In genomic region chr16:8547756-8548155, GRCh38 we compare ENCODE assay signal across 25 cellular contexts. TPM values are rescaled to one million over a fixed set of nuclear protein-coding genes. Genes with fewer than 3 reads are reported as not detected.
DNase-seq lines count a peak whose midpoint lies in the region; ATAC-seq and TF ChIP-seq lines count a peak whose summit lies in the region.
"Had no signal": no experiment of that assay in that cellular context is flagged by ENCODE, and none has a peak within 500 bp of the region (broad histone marks: within the 10 kb centered on the region; RNA-seq: fewer than 3 reads in every experiment).

No MANE protein-coding gene starts in this region.

- no peaks in the 10 kb centered on the region for H3K4me1 Mint-ChIP-seq in stimulated activated effector memory CD8-positive, alpha-beta T cell treated with anti-CD3 and anti-CD28 coated beads, Interleukin-12 subunit alpha, Interleukin-12 subunit beta, amount 100 ng/mL, for 72 hours
- H3K4me1 Mint-ChIP-seq in CD8-positive, alpha-beta T cell (ENCODE audit: low read depth), result no peaks in the 10 kb centered on the region
- H3K4me1 Mint-ChIP-seq: CD14-positive monocyte had no signal

- no peak overlapping the region for H3K4me3 ChIP-seq in Peyer's patch
- H3K4me3 ChIP-seq in liver (ENCODE audit: low read depth in 1 of 3, low read length in 3 of 3), result no peak overlapping the region
- H3K4me3 ChIP-seq in CD8-positive, alpha-beta T cell (ENCODE audit: low read depth, low read length), result no peak overlapping the region
- H3K4me3 ChIP-seq: BLaER1 treated with 17β-estradiol and CSF1 and Interleukin-3, amounts not matched to agents 10 nM and 100 nM; GM23338 had no signal

- TF ChIP-seq CTCF in Peyer's patch (IDR thresholded peaks at IDR 0.05) (no peak), liver (IDR thresholded peaks at IDR 0.05; ENCODE audit: low read depth, low read length, missing input control) (no peak)
- TF ChIP-seq CTCF in CD8-positive, alpha-beta T cell (IDR thresholded peaks at IDR 0.05), result no peak

- H3K36me3 Mint-ChIP-seq in stimulated activated effector memory CD8-positive, alpha-beta T cell treated with anti-CD3 and anti-CD28 coated beads, Interleukin-12 subunit alpha, Interleukin-12 subunit beta, amount 100 ng/mL, for 72 hours, result no peaks in the 10 kb centered on the region
- no peaks in the 10 kb centered on the region for H3K36me3 Mint-ChIP-seq in CD8-positive, alpha-beta T cell
- H3K36me3 Mint-ChIP-seq: CD14-positive monocyte had no signal

- no peak overlapping the region for H3K4me3 Mint-ChIP-seq in stimulated activated effector memory CD8-positive, alpha-beta T cell treated with anti-CD3 and anti-CD28 coated beads, Interleukin-12 subunit alpha, Interleukin-12 subunit beta, amount 100 ng/mL, for 72 hours
- no peak overlapping the region for H3K4me3 Mint-ChIP-seq in CD8-positive, alpha-beta T cell
- H3K4me3 Mint-ChIP-seq: CD14-positive monocyte; CD4-positive, alpha-beta T cell; GM23338; H9 had no signal

- POLR2A ChIA-PET in CD8-positive, alpha-beta T cell (lab: Charles Lee), result no interaction called here

- H3K9me3 ChIP-seq in Peyer's patch (no peaks in the 10 kb centered on the region), liver (ENCODE audit: control insufficient read depth in 4 of 4, low read length in 3 of 4) (no peaks in the 10 kb centered on the region)
- H3K9me3 ChIP-seq in CD8-positive, alpha-beta T cell (ENCODE audit: low read length), result no peaks in the 10 kb centered on the region
- H3K9me3 ChIP-seq: BE2C; BLaER1 treated with 17β-estradiol and CSF1 and Interleukin-3, amounts not matched to agents 10 nM and 100 nM had no signal

- ATAC-seq in left colon (peak; percentile 2), sciatic nerve (peak; percentile 60)
- no peak for ATAC-seq in stimulated activated effector memory CD8-positive, alpha-beta T cell treated with anti-CD3 and anti-CD28 coated beads, Interleukin-12 subunit alpha, Interleukin-12 subunit beta, amount 100 ng/mL, for 72 hours
- ATAC-seq in CD8-positive, alpha-beta T cell, result no peak
- ATAC-seq: GM23338, HCT116 had no signal

- H3K27me3 ChIP-seq in Peyer's patch (no peaks in the 10 kb centered on the region), liver (ENCODE audit: control insufficient read depth in 4 of 4, insufficient read depth in 4 of 4, low read length in 3 of 4) (no peaks in the 10 kb centered on the region)
- no peaks in the 10 kb centered on the region for H3K27me3 ChIP-seq in CD8-positive, alpha-beta T cell (ENCODE audit: insufficient read depth, low read length)
- H3K27me3 ChIP-seq: BE2C; BLaER1 treated with 17β-estradiol and CSF1 and Interleukin-3, amounts not matched to agents 10 nM and 100 nM had no signal

- no peak for TF ChIP-seq RAD21 in liver (IDR thresholded peaks at IDR 0.05)

- no peak overlapping the region for H3K27ac Mint-ChIP-seq in stimulated activated effector memory CD8-positive, alpha-beta T cell treated with anti-CD3 and anti-CD28 coated beads, Interleukin-12 subunit alpha, Interleukin-12 subunit beta, amount 100 ng/mL, for 72 hours
- no peak overlapping the region for H3K27ac Mint-ChIP-seq in CD8-positive, alpha-beta T cell
- H3K27ac Mint-ChIP-seq: CD14-positive monocyte; CD4-positive, alpha-beta T cell; GM23338; H9 had no signal

- H3K27me3 Mint-ChIP-seq in CD8-positive, alpha-beta T cell (ENCODE audit: low read depth), result peaks cover 24% of the 10 kb centered on the region

- H3K27ac ChIP-seq in Peyer's patch (peak overlapping the region in 3 of 4 donors; percentile 22 to 83 (median 45)), liver (ENCODE audit: low read depth in 1 of 2, low read length in 2 of 2) (no peak overlapping the region)
- H3K27ac ChIP-seq in CD8-positive, alpha-beta T cell (ENCODE audit: low read depth, low read length), result no peak overlapping the region
- H3K27ac ChIP-seq: 22Rv1; BLaER1 treated with 17β-estradiol and CSF1 and Interleukin-3, amounts not matched to agents 10 nM and 100 nM had no signal

- DNase-seq in Peyer's patch (no peak), left colon (no peak), sciatic nerve (ENCODE audit: low spot score) (no peak), Kasumi-1 (lab: John Stamatoyannopoulos, UW) (no peak), Ammon's horn (ENCODE audit: low spot score) (no peak)
- no peak for DNase-seq in stimulated activated effector memory CD8-positive, alpha-beta T cell treated with anti-CD3 and anti-CD28 coated beads, Interleukin-12 subunit alpha, Interleukin-12 subunit beta, amount 100 ng/mL, for 72 hours (ENCODE audit: low spot score in 2 of 2)
- no peak for DNase-seq in CD8-positive, alpha-beta T cell
- DNase-seq: BE2C; Calu3; CD4-positive, alpha-beta T cell; COR-L47; DMS53; DMS79 treated with DMSO at 0.1 percent for 48 hours; GF-D8; H9 had no signal

- intact Hi-C loops in left colon (cut with DNase I, micrococcal nuclease) (no loop called here), sciatic nerve (cut with DNase I) (no loop called here)
- intact Hi-C loops in CD8-positive, alpha-beta T cell (cut with DNase I, micrococcal nuclease), result no loop called here

- H3K9ac ChIP-seq in liver (ENCODE audit: low read depth in 1 of 2, low read length in 2 of 2), result no peak overlapping the region
- H3K9ac ChIP-seq: BLaER1 treated with 17β-estradiol and CSF1 and Interleukin-3, amounts not matched to agents 10 nM and 100 nM had no signal

- no peaks in the 10 kb centered on the region for H3K9me3 Mint-ChIP-seq in stimulated activated effector memory CD8-positive, alpha-beta T cell treated with anti-CD3 and anti-CD28 coated beads, Interleukin-12 subunit alpha, Interleukin-12 subunit beta, amount 100 ng/mL, for 72 hours
- no peaks in the 10 kb centered on the region for H3K9me3 Mint-ChIP-seq in CD8-positive, alpha-beta T cell
- H3K9me3 Mint-ChIP-seq: CD14-positive monocyte; CD4-positive, alpha-beta T cell; GM23338 had no signal

- H3K36me3 ChIP-seq in Peyer's patch, result no peaks in the 10 kb centered on the region
- no peaks in the 10 kb centered on the region for H3K36me3 ChIP-seq in liver (ENCODE audit: control insufficient read depth in 4 of 4, insufficient read depth in 3 of 4, low read depth in 1 of 4, low read length in 3 of 4)
- H3K36me3 ChIP-seq in CD8-positive, alpha-beta T cell (ENCODE audit: insufficient read depth, low read length), result no peaks in the 10 kb centered on the region
- H3K36me3 ChIP-seq: BE2C; BLaER1 treated with 17β-estradiol and CSF1 and Interleukin-3, amounts not matched to agents 10 nM and 100 nM had no signal

- CTCF ChIA-PET in CD8-positive, alpha-beta T cell (lab: Charles Lee), result no interaction called here

- WGBS in liver, result 62% methylated on average over 8 of the region's 8 CpGs

- no peak for TF ChIP-seq POLR2A in Peyer's patch (IDR thresholded peaks at IDR 0.05)

- H3K4me1 ChIP-seq in Peyer's patch, result peaks cover 0 to 9% (median 0%) of the 10 kb centered on the region in 4 donors
- H3K4me1 ChIP-seq in liver (ENCODE audit: control insufficient read depth in 4 of 4, insufficient read depth in 4 of 4, low read length in 3 of 4), result peaks cover 4 to 40% (median 29%) of the 10 kb centered on the region in 4 donors
- H3K4me1 ChIP-seq in CD8-positive, alpha-beta T cell (ENCODE audit: insufficient read depth, low read length), result no peaks in the 10 kb centered on the region
- H3K4me1 ChIP-seq: BE2C; BLaER1 treated with 17β-estradiol and CSF1 and Interleukin-3, amounts not matched to agents 10 nM and 100 nM had no signal

TF ChIP-seq in liver, 16 proteins besides CTCF, POLR2A, EP300 and RAD21:
- TF ChIP-seq MAX (IDR thresholded peaks at IDR 0.05) (peak; percentile 5), REST (IDR thresholded peaks at IDR 0.05) (no peak), HNF4A (conservative IDR thresholded peaks at IDR 0.05) (peak in 1 of 2 donors; percentile 21)
TF ChIP-seq in liver: peak in this region for 2.

RNA-seq across cellular contexts. Expression of gene TMEM114, which starts 42.6 kb away (rescaled TPM):
- total RNA-seq in Peyer's patch (not detected), left colon (not detected), liver (not detected), sciatic nerve (not detected)
- polyA plus RNA-seq in liver, result not detected
- not detected for total RNA-seq in CD8-positive, alpha-beta T cell
- total RNA-seq: Calu3; CD4-positive, alpha-beta T cell; Daoy; G401; H4 had no signal
- polyA plus RNA-seq: AG04450, CD14-positive monocyte had no signal

Comparison
In these comparisons a context has a peak if more than half of its experiments do, and no peak if none do; other contexts are left out.
1. H3K27ac ChIP-seq: peak in Peyer's patch (3 of 4); none in liver (0 of 2) and CD8-positive, alpha-beta T cell (single experiment).
2. ATAC-seq: peak in left colon (single experiment) and sciatic nerve (single experiment); none in stimulated activated effector memory CD8-positive, alpha-beta T cell treated with anti-CD3 and anti-CD28 coated beads, Interleukin-12 subunit alpha, Interleukin-12 subunit beta, amount 100 ng/mL, for 72 hours (single experiment) and CD8-positive, alpha-beta T cell (single experiment).